Comparison of ENCODE assay signal across 1 cellular context in the genomic region with DNA sequence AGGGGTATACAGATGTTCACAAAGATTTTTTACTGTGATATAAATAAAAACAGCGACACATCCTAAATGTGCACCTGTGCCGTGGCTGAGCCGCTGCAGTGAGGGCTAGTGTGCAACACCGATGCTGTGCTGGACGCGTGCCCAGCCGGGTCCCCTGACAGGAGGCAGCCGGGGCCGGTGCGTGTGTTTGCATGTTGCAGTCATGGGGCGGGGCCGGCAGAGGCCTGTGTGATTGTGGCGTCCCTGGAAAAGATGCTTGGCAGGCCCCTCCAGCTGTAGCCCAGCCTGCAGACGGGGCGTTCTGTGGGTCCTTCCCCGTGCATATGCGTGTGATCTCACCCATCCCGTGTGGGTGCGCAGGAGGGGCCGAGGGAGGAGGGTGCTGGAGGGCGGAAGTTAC.
TF ChIP-seq lines count a peak whose summit lies in the region.

No MANE protein-coding gene starts in this region.

TF ChIP-seq in GM23338, 12 proteins besides CTCF, POLR2A, EP300 and RAD21 (continued from another document):
- TF ChIP-seq, protein P1, sequence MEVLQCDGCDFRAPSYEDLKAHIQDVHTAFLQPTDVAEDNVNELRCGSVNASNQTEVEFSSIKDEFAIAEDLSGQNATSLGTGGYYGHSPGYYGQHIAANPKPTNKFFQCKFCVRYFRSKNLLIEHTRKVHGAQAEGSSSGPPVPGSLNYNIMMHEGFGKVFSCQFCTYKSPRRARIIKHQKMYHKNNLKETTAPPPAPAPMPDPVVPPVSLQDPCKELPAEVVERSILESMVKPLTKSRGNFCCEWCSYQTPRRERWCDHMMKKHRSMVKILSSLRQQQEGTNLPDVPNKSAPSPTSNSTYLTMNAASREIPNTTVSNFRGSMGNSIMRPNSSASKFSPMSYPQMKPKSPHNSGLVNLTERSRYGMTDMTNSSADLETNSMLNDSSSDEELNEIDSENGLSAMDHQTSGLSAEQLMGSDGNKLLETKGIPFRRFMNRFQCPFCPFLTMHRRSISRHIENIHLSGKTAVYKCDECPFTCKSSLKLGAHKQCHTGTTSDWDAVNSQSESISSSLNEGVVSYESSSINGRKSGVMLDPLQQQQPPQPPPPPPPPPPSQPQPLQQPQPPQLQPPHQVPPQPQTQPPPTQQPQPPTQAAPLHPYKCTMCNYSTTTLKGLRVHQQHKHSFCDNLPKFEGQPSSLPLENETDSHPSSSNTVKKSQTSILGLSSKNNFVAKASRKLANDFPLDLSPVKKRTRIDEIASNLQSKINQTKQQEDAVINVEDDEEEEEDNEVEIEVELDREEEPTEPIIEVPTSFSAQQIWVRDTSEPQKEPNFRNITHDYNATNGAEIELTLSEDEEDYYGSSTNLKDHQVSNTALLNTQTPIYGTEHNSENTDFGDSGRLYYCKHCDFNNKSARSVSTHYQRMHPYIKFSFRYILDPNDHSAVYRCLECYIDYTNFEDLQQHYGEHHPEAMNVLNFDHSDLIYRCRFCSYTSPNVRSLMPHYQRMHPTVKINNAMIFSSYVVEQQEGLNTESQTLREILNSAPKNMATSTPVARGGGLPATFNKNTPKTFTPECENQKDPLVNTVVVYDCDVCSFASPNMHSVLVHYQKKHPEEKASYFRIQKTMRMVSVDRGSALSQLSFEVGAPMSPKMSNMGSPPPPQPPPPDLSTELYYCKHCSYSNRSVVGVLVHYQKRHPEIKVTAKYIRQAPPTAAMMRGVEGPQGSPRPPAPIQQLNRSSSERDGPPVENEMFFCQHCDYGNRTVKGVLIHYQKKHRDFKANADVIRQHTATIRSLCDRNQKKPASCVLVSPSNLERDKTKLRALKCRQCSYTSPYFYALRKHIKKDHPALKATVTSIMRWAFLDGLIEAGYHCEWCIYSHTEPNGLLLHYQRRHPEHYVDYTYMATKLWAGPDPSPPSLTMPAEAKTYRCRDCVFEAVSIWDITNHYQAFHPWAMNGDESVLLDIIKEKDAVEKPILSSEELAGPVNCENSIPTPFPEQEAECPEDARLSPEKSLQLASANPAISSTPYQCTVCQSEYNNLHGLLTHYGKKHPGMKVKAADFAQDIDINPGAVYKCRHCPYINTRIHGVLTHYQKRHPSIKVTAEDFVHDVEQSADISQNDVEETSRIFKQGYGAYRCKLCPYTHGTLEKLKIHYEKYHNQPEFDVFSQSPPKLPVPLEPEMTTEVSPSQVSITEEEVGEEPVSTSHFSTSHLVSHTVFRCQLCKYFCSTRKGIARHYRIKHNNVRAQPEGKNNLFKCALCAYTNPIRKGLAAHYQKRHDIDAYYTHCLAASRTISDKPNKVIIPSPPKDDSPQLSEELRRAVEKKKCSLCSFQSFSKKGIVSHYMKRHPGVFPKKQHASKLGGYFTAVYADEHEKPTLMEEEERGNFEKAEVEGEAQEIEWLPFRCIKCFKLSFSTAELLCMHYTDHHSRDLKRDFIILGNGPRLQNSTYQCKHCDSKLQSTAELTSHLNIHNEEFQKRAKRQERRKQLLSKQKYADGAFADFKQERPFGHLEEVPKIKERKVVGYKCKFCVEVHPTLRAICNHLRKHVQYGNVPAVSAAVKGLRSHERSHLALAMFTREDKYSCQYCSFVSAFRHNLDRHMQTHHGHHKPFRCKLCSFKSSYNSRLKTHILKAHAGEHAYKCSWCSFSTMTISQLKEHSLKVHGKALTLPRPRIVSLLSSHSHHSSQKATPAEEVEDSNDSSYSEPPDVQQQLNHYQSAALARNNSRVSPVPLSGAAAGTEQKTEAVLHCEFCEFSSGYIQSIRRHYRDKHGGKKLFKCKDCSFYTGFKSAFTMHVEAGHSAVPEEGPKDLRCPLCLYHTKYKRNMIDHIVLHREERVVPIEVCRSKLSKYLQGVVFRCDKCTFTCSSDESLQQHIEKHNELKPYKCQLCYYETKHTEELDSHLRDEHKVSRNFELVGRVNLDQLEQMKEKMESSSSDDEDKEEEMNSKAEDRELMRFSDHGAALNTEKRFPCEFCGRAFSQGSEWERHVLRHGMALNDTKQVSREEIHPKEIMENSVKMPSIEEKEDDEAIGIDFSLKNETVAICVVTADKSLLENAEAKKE (CRISPR knock-in tag; IDR thresholded peaks at IDR 0.05): no peak
- no peak for TF ChIP-seq CREB1 (CRISPR knock-in tag; IDR thresholded peaks at IDR 0.05; ENCODE audit: low read depth)
